Comparison of ENCODE assay signal across 1 cellular context in the genomic region with DNA sequence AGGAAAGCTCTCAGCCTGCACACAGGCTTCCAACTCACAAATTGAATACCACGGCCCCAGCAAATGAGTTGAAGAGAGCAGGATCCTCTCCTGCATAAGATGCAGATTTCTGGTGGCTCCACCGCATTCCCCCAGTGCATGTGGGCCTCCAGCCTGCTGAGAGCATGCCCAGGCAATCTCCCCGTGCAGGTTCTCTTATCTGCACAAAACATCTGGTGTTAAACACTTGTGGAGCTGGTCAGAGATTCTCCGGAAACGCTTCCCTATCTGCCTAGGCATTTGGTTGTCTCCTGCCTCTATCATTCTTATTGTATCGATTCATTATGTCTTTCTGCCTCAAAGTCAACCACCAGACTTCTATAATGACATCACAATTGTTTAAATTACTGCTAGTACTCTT.
TF ChIP-seq lines count a peak whose summit lies in the region.

No MANE protein-coding gene starts in this region.

TF ChIP-seq in K562, 482 proteins besides CTCF, POLR2A, EP300 and RAD21 (continued from another document and continues in another):
- TF ChIP-seq ZKSCAN1 (IDR thresholded peaks at IDR 0.05; ENCODE audit: low read depth, low read length) (no peak), FOXA3 (CRISPR knock-in tag; conservative IDR thresholded peaks at IDR 0.05 in 1 of 2, IDR thresholded peaks at IDR 0.05 in 1 of 2) (no peak), BRD4 (IDR thresholded peaks at IDR 0.05) (no peak), STAG1 (CRISPR knock-in tag; IDR thresholded peaks at IDR 0.05; ENCODE audit: borderline replicate concordance) (no peak), POLR2AphosphoS2 (IDR thresholded peaks at IDR 0.05; ENCODE audit: low read length) (no peak), AFF1 (IDR thresholded peaks at IDR 0.05; ENCODE audit: low read depth in 1 of 2, partially characterized antibody in 2 of 2) (no peak), ATF1 (CRISPR knock-in tag; IDR thresholded peaks at IDR 0.05) (no peak), ATF1 (tag; IDR thresholded peaks at IDR 0.05) (0 out of 2 replicates have a peak, but pooled peaks have one; percentile 14), CEBPB (tag; IDR thresholded peaks at IDR 0.05) (no peak), ZNF696 (CRISPR knock-in tag; conservative IDR thresholded peaks at IDR 0.05) (no peak), CHD1 (IDR thresholded peaks at IDR 0.05; ENCODE audit: low read length) (no peak), JUN (IDR thresholded peaks at IDR 0.05; ENCODE audit: borderline replicate concordance, low read depth, low read length) (no peak), JUN (CRISPR knock-in tag; IDR thresholded peaks at IDR 0.05; ENCODE audit: borderline replicate concordance) (no peak), SMAD2 (IDR thresholded peaks at IDR 0.05; ENCODE audit: low read depth, low read length) (no peak), ZNF445 (CRISPR knock-in tag; IDR thresholded peaks at IDR 0.05; ENCODE audit: low read depth) (no peak), ASH1L (IDR thresholded peaks at IDR 0.05; ENCODE audit: borderline replicate concordance, low read depth, partially characterized antibody) (no peak), ZNF197 (CRISPR knock-in tag; IDR thresholded peaks at IDR 0.05; ENCODE audit: low read depth) (no peak), KLF16 (IDR thresholded peaks at IDR 0.05) (peak; percentile 30; the same call in 1 of the 2 replicates), HSF4 (CRISPR knock-in tag; IDR thresholded peaks at IDR 0.05; ENCODE audit: borderline replicate concordance) (no peak), TCFL5 (CRISPR knock-in tag; conservative IDR thresholded peaks at IDR 0.05) (no peak), KDM1A (IDR thresholded peaks at IDR 0.05) (peak; percentile 26 to 29; a peak in 1 of 4 replicates), HDAC3 (IDR thresholded peaks at IDR 0.05; ENCODE audit: borderline replicate concordance, partially characterized antibody) (no peak), GTF2B (IDR thresholded peaks at IDR 0.05; ENCODE audit: extremely low read depth, insufficient read length) (no peak), NR3C1 (CRISPR knock-in tag; IDR thresholded peaks at IDR 0.05) (no peak), MTF1 (CRISPR knock-in tag; IDR thresholded peaks at IDR 0.05; ENCODE audit: borderline replicate concordance) (no peak), TEAD4 (IDR thresholded peaks at IDR 0.05; ENCODE audit: low read length) (peak; percentile 76), TEAD4 (CRISPR knock-in tag; IDR thresholded peaks at IDR 0.05; ENCODE audit: borderline replicate concordance) (no peak), PHB (CRISPR knock-in tag; IDR thresholded peaks at IDR 0.05) (no peak), SOX6 (IDR thresholded peaks at IDR 0.05) (peak; percentile 86), CHD4 (IDR thresholded peaks at IDR 0.05; ENCODE audit: insufficient read depth, insufficient replicate concordance, low read depth, low read length, poor library complexity, severe bottlenecking) (no peak), MEF2D (tag; conservative IDR thresholded peaks at IDR 0.05; ENCODE audit: low read depth) (no peak), WHSC1 (IDR thresholded peaks at IDR 0.05; ENCODE audit: low read length) (no peak), TAF7 (tag; IDR thresholded peaks at IDR 0.05) (no peak), ZNF75A (CRISPR knock-in tag; IDR thresholded peaks at IDR 0.05) (no peak), NELFE (IDR thresholded peaks at IDR 0.05; ENCODE audit: insufficient read depth, insufficient read length) (no peak), POU5F1 (IDR thresholded peaks at IDR 0.05; ENCODE audit: borderline replicate concordance, low read depth, low read length, partially characterized antibody) (no peak), NRF1 (conservative IDR thresholded peaks at IDR 0.05 in 1 of 2, IDR thresholded peaks at IDR 0.05 in 1 of 2) (peak; percentile 67 to 71; a peak in 3 of 4 replicates), STAT6 (CRISPR knock-in tag; IDR thresholded peaks at IDR 0.05) (no peak), NR1H2 (CRISPR knock-in tag; IDR thresholded peaks at IDR 0.05) (no peak), ZEB2 (IDR thresholded peaks at IDR 0.05) (no peak), GABPB1 (CRISPR knock-in tag; IDR thresholded peaks at IDR 0.05) (no peak), BRCA1 (IDR thresholded peaks at IDR 0.05) (no peak), BRCA1 (CRISPR knock-in tag; IDR thresholded peaks at IDR 0.05) (no peak), ZNF134 (CRISPR knock-in tag; conservative IDR thresholded peaks at IDR 0.05) (no peak), ARID1B (IDR thresholded peaks at IDR 0.05) (peak; percentile 73), THRA (IDR thresholded peaks at IDR 0.05) (no peak), CBX3 (IDR thresholded peaks at IDR 0.05; ENCODE audit: borderline replicate concordance in 1 of 2, low read length in 2 of 2) (no peak), PRPF4 (IDR thresholded peaks at IDR 0.05; ENCODE audit: insufficient read depth, low read depth, low read length, poor library complexity, severe bottlenecking) (no peak), MAFG (tag; conservative IDR thresholded peaks at IDR 0.05) (no peak), KAT7 (CRISPR knock-in tag; IDR thresholded peaks at IDR 0.05; ENCODE audit: borderline replicate concordance) (no peak), OTX1 (CRISPR knock-in tag; IDR thresholded peaks at IDR 0.05) (no peak)
- TF ChIP-seq, protein P1, sequence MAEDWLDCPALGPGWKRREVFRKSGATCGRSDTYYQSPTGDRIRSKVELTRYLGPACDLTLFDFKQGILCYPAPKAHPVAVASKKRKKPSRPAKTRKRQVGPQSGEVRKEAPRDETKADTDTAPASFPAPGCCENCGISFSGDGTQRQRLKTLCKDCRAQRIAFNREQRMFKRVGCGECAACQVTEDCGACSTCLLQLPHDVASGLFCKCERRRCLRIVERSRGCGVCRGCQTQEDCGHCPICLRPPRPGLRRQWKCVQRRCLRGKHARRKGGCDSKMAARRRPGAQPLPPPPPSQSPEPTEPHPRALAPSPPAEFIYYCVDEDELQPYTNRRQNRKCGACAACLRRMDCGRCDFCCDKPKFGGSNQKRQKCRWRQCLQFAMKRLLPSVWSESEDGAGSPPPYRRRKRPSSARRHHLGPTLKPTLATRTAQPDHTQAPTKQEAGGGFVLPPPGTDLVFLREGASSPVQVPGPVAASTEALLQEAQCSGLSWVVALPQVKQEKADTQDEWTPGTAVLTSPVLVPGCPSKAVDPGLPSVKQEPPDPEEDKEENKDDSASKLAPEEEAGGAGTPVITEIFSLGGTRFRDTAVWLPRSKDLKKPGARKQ (CRISPR knock-in tag; IDR thresholded peaks at IDR 0.05), result no peak
- TF ChIP-seq, protein P2, sequence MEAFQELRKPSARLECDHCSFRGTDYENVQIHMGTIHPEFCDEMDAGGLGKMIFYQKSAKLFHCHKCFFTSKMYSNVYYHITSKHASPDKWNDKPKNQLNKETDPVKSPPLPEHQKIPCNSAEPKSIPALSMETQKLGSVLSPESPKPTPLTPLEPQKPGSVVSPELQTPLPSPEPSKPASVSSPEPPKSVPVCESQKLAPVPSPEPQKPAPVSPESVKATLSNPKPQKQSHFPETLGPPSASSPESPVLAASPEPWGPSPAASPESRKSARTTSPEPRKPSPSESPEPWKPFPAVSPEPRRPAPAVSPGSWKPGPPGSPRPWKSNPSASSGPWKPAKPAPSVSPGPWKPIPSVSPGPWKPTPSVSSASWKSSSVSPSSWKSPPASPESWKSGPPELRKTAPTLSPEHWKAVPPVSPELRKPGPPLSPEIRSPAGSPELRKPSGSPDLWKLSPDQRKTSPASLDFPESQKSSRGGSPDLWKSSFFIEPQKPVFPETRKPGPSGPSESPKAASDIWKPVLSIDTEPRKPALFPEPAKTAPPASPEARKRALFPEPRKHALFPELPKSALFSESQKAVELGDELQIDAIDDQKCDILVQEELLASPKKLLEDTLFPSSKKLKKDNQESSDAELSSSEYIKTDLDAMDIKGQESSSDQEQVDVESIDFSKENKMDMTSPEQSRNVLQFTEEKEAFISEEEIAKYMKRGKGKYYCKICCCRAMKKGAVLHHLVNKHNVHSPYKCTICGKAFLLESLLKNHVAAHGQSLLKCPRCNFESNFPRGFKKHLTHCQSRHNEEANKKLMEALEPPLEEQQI (IDR thresholded peaks at IDR 0.05), result no peak
- TF ChIP-seq, protein P3, sequence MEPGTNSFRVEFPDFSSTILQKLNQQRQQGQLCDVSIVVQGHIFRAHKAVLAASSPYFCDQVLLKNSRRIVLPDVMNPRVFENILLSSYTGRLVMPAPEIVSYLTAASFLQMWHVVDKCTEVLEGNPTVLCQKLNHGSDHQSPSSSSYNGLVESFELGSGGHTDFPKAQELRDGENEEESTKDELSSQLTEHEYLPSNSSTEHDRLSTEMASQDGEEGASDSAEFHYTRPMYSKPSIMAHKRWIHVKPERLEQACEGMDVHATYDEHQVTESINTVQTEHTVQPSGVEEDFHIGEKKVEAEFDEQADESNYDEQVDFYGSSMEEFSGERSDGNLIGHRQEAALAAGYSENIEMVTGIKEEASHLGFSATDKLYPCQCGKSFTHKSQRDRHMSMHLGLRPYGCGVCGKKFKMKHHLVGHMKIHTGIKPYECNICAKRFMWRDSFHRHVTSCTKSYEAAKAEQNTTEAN (CRISPR knock-in tag; IDR thresholded peaks at IDR 0.05), result no peak
- TF ChIP-seq, protein P4, sequence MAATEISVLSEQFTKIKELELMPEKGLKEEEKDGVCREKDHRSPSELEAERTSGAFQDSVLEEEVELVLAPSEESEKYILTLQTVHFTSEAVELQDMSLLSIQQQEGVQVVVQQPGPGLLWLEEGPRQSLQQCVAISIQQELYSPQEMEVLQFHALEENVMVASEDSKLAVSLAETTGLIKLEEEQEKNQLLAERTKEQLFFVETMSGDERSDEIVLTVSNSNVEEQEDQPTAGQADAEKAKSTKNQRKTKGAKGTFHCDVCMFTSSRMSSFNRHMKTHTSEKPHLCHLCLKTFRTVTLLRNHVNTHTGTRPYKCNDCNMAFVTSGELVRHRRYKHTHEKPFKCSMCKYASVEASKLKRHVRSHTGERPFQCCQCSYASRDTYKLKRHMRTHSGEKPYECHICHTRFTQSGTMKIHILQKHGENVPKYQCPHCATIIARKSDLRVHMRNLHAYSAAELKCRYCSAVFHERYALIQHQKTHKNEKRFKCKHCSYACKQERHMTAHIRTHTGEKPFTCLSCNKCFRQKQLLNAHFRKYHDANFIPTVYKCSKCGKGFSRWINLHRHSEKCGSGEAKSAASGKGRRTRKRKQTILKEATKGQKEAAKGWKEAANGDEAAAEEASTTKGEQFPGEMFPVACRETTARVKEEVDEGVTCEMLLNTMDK (IDR thresholded peaks at IDR 0.05; ENCODE audit: borderline replicate concordance, insufficient read depth, low read depth, low read length, poor library complexity, severe bottlenecking), result no peak
